In genomic region chr6:146542881-146543210, GRCh38 we compare ENCODE assay signal across 8 cellular contexts. TPM values are rescaled to one million over a fixed set of nuclear protein-coding genes. Genes with fewer than 3 reads are reported as not detected.
DNase-seq lines count a peak whose midpoint lies in the region; ATAC-seq and TF ChIP-seq lines count a peak whose summit lies in the region.

No MANE protein-coding gene starts in this region.

- TF ChIP-seq CTCF in IMR-90 (conservative IDR thresholded peaks at IDR 0.05; ENCODE audit: low read depth, low read length) (no peak), astrocyte of the spinal cord (IDR thresholded peaks at IDR 0.05; ENCODE audit: low read depth, low read length) (no peak), BE2C (IDR thresholded peaks at IDR 0.05; ENCODE audit: low read depth, low read length) (no peak)

- H3K27me3 ChIP-seq in IMR-90 (ENCODE audit: control insufficient read depth, insufficient read depth, low read length) (no peaks in the 10 kb centered on the region), BE2C (no peaks in the 10 kb centered on the region)

- H3K36me3 ChIP-seq in IMR-90 (ENCODE audit: control insufficient read depth, insufficient read depth, low read length) = no peaks in the 10 kb centered on the region
- no peaks in the 10 kb centered on the region for H3K36me3 ChIP-seq in BE2C

- dilution Hi-C loops in IMR-90 (cut with HindIII; ENCODE audit: low sequenced_read_pairs, unreplicated experiment) = no loop called here

- H3K4me3 Mint-ChIP-seq in immature natural killer cell = peak overlapping the region; percentile 52 to 57 (median 54)

- ATAC-seq in IMR-90 (ENCODE audit: low read depth) = no peak
- no peak for ATAC-seq in GM21576 (IDR thresholded peaks at IDR 0.05; ENCODE audit: unreplicated experiment)

- no peak overlapping the region for H2AK5ac ChIP-seq in IMR-90 (ENCODE audit: low read depth, low read length)

- H2BK120ac ChIP-seq in IMR-90 (ENCODE audit: low read depth, low read length) = no peak overlapping the region

- H3K4me1 ChIP-seq in IMR-90 (ENCODE audit: control insufficient read depth, insufficient read depth, low read length) (peaks cover 4% of the 10 kb centered on the region; the same call in 1 of the 2 replicates), BE2C (no peaks in the 10 kb centered on the region)

- no peak overlapping the region for H3K23ac ChIP-seq in IMR-90 (ENCODE audit: low read depth, low read length)

- no peak for TF ChIP-seq POLR2A in IMR-90 (IDR thresholded peaks at IDR 0.05; ENCODE audit: low read depth, low read length)

- H3K27ac Mint-ChIP-seq in immature natural killer cell = no peak overlapping the region

- H3K9me3 Mint-ChIP-seq in immature natural killer cell = peaks cover 0 to 8% (median 3%) of the 10 kb centered on the region in 6 donors

- in situ Hi-C loops in IMR-90 (cut with MboI; ENCODE audit: low sequenced_read_pairs) (loop anchor here (10.0 kb wide), 1 partner anchor 578 kb away; the partner anchor contains the start of gene SHPRH), astrocyte of the spinal cord (cut with HindIII; ENCODE audit: low sequenced_read_pairs) (no loop called here)

- 90% methylated on average over 4 of the region's 9 CpGs; no CpG with 5 or more reads in 1 of the 2 experiments for WGBS in IMR-90 (ENCODE audit: extremely low coverage in 2 of 2, insufficient read length in 1 of 2), 2 experiments

- H3K79me1 ChIP-seq in IMR-90 (ENCODE audit: low read depth in 1 of 2, low read length in 2 of 2) = peaks cover 0 to 11% of the 10 kb centered on the region in 2 experiments; a peak in 2 of 4 replicates

- peak overlapping the region; percentile 18; the same call in 1 of the 2 replicates for H3K14ac ChIP-seq in IMR-90 (replicated peaks; ENCODE audit: low read depth, low read length)

- peaks cover 9 to 13% of the 10 kb centered on the region in 2 donors for H3K4me1 Mint-ChIP-seq in immature natural killer cell

- no peak overlapping the region; the same call in 1 of the 2 replicates for H4K91ac ChIP-seq in IMR-90 (ENCODE audit: insufficient read depth, low read depth, low read length)

- H2BK5ac ChIP-seq in IMR-90 (ENCODE audit: low read depth, low read length, poor library complexity, severe bottlenecking) = peak overlapping the region; percentile 19

- H3K4me3 ChIP-seq in IMR-90 (ENCODE audit: insufficient read depth, low read depth, low read length) = peak overlapping the region; percentile 32
- H3K4me3 ChIP-seq in astrocyte of the spinal cord (ENCODE audit: low read depth, low read length) = peak overlapping the region; percentile 46
- H3K4me3 ChIP-seq in skin epidermis = peak overlapping the region; percentile 48 to 65 (median 61)
- no peak overlapping the region for H3K4me3 ChIP-seq in BE2C (ENCODE audit: low read depth, low read length)

- no peak overlapping the region; the same call in 1 of the 2 replicates for H3K4ac ChIP-seq in IMR-90 (ENCODE audit: low read depth, low read length)

- no peak for TF ChIP-seq RAD21 in IMR-90 (IDR thresholded peaks at IDR 0.05; ENCODE audit: low read length)

- H3K9me3 ChIP-seq in IMR-90 (ENCODE audit: control insufficient read depth, insufficient read depth, low read length) (no peaks in the 10 kb centered on the region), BE2C (no peaks in the 10 kb centered on the region)

- H3K4me2 ChIP-seq in IMR-90 (ENCODE audit: low read depth, low read length) = peak overlapping the region; percentile 32

- H4K20me1 ChIP-seq in IMR-90 (ENCODE audit: insufficient read depth, low read length) = peaks cover 3% of the 10 kb centered on the region; the same call in 1 of the 2 replicates

- H4K8ac ChIP-seq in IMR-90 (ENCODE audit: low read depth in 2 of 2, low read length in 2 of 2) = peak overlapping the region; percentile 92 to 96

- POLR2A ChIA-PET in IMR-90 (lab: Charles Lee; ENCODE audit: unreplicated experiment) = no interaction called here

- peak overlapping the region; percentile 72 for H3K9ac ChIP-seq in IMR-90 (ENCODE audit: low read depth, low read length)

- no TSS peak for BruUV-seq in IMR-90 (replicated peaks; lab: Mats Ljungman, UMichigan)

- H2BK20ac ChIP-seq in IMR-90 (ENCODE audit: low read depth, low read length) = no peak overlapping the region

- DNase-seq in IMR-90 (peak; percentile 9), astrocyte of the spinal cord (ENCODE audit: low read depth, low spot score) (no peak), immature natural killer cell (no peak), BE2C (no peak), H4 (ENCODE audit: low spot score) (no peak), DMS153 (lab: John Stamatoyannopoulos, UW) (no peak)

- intact Hi-C loops in IMR-90 (cut with micrococcal nuclease) = loop anchor here (1.0 to 10.0 kb wide), 4 partner anchors 157 to 728 kb away; partner anchors contain the start of genes FBXO30 and SHPRH

- H3K56ac ChIP-seq in IMR-90 (ENCODE audit: extremely low read depth, insufficient read depth, low read length) = peak overlapping the region; percentile 35; the same call in 1 of the 2 replicates

- H3K27me3 Mint-ChIP-seq in immature natural killer cell (ENCODE audit: low read depth in 3 of 3) = peaks cover 1 to 8% (median 6%) of the 10 kb centered on the region in 3 donors

- no peaks in the 10 kb centered on the region for H3K9me1 ChIP-seq in IMR-90 (ENCODE audit: insufficient read depth, low read length)

- peak overlapping the region; percentile 95 for H4K5ac ChIP-seq in IMR-90 (ENCODE audit: low read depth, low read length)

- H3K27ac ChIP-seq in IMR-90 (ENCODE audit: insufficient read depth, low read length) (peak overlapping the region; percentile 68; the same call in 1 of the 2 replicates), skin epidermis (peak overlapping the region; percentile 57 to 98 (median 89))

- peak overlapping the region; percentile 82 for H3K18ac ChIP-seq in IMR-90 (ENCODE audit: low read depth, low read length)

- H3K36me3 Mint-ChIP-seq in immature natural killer cell = no peaks in the 10 kb centered on the region

- peak overlapping the region; percentile 93 for H2AFZ ChIP-seq in IMR-90 (replicated peaks; ENCODE audit: low read length, poor library complexity)

- no peak overlapping the region for H2BK15ac ChIP-seq in IMR-90 (ENCODE audit: low read depth, low read length)

- CTCF ChIA-PET in IMR-90 (lab: Yijun Ruan, JAX) = no interaction called here

- H2AK9ac ChIP-seq in IMR-90 (replicated peaks; ENCODE audit: low read depth, low read length, poor library complexity) = peak overlapping the region; percentile 29

TF ChIP-seq in IMR-90, 13 proteins besides CTCF, POLR2A, EP300 and RAD21:
- TF ChIP-seq NFE2L2 (IDR thresholded peaks at IDR 0.05; ENCODE audit: low read depth, low read length) (no peak), RFX5 (IDR thresholded peaks at IDR 0.05; ENCODE audit: low read depth, low read length) (no peak), CHD1 (IDR thresholded peaks at IDR 0.05; ENCODE audit: low read depth, low read length) (no peak)

RNA-seq across cellular contexts. Expression of gene RAB32, which starts 0.8 kb away (rescaled TPM):
- total RNA-seq in IMR-90 (2012; rRNA removed) = 104 and 108 TPM in 2 replicates
- polyA plus RNA-seq in IMR-90 (2012; rRNA removed) = 55.4 and 55.7 TPM in 2 replicates
- polyA plus RNA-seq in IMR-90 (2012; cell fraction: cytosol; rRNA removed) = 28.3 and 39.7 TPM in 2 replicates
- 11.5 and 31.4 TPM in 2 replicates for polyA plus RNA-seq in IMR-90 (2012; cell fraction: nucleus; rRNA removed; ENCODE audit: low replicate concordance)
- polyA plus RNA-seq in immature natural killer cell = 10 to 100 TPM in 2 of 3 donors, 1 to 10 TPM in 1; 6.3 to 31.8 (median 21.5) TPM
- not detected for polyA plus RNA-seq in BE2C (2012; ENCODE audit: insufficient read depth, insufficient read length, low read depth)
- total RNA-seq in H4 (2014; rRNA removed; shearing (Covaris generic)) = 88.3 and 93.1 TPM in 2 replicates

RNA-seq across cellular contexts. Expression of gene ADGB, which starts 55.9 kb away (rescaled TPM):
- total RNA-seq in IMR-90 (2012; rRNA removed) = not detected in 2 replicates
- polyA plus RNA-seq in IMR-90 (2012; rRNA removed) = not detected in 2 replicates
- not detected in 2 replicates for polyA plus RNA-seq in IMR-90 (2012; cell fraction: cytosol; rRNA removed)
- not detected in 2 replicates for polyA plus RNA-seq in IMR-90 (2012; cell fraction: nucleus; rRNA removed; ENCODE audit: low replicate concordance)
- polyA plus RNA-seq in immature natural killer cell = not detected
- not detected for polyA plus RNA-seq in BE2C (2012; ENCODE audit: insufficient read depth, insufficient read length, low read depth)
- total RNA-seq in H4 (2014; rRNA removed; shearing (Covaris generic)) = not detected in 2 replicates
